In genomic region chr11:96122601-96123044, GRCh38 we compare ENCODE assay signal across 15 cellular contexts.
A peak's percentile ranks its signal among the peaks of the same experiment; 100 is the strongest.
DNase-seq lines count a peak whose midpoint lies in the region; ATAC-seq, FAIRE-seq and TF ChIP-seq lines count a peak whose summit lies in the region.
"Had no signal": no experiment of that assay in that cellular context is flagged by ENCODE, and none has a peak within 500 bp of the region (broad histone marks: within the 10 kb centered on the region; RNA-seq: fewer than 3 reads in every experiment).

No MANE protein-coding gene starts in this region.

- 25% methylated on average over 2 of the region's 2 CpGs for WGBS in SK-N-SH (ENCODE audit: low lambda C conversion rate)

- no peaks in the 10 kb centered on the region for H3K9me2 ChIP-seq in SK-N-SH

- H3K9ac ChIP-seq in SK-N-SH: no peak overlapping the region

- H3K4me2 ChIP-seq in SK-N-SH: peak overlapping the region; percentile 2; the same call in 1 of the 2 replicates

- 0 out of 4 replicates have a peak, but pooled peaks of 1 of the 2 experiments have one; percentile 21 for TF ChIP-seq EP300 in SK-N-SH (IDR thresholded peaks at IDR 0.05; ENCODE audit: borderline replicate concordance in 1 of 2, low read depth in 1 of 2, low read length in 1 of 2)

- DNase-seq in activated naive CD8-positive, alpha-beta T cell treated with anti-CD3 and anti-CD28 coated beads for 36 hours: no peak
- DNase-seq in SK-N-SH (no peak), fibroblast of peridontal ligament (ENCODE audit: extremely low read depth) (peak; percentile 67), urothelium cell line (ENCODE audit: low spot score) (peak; percentile 63), T-cell (no peak)
- DNase-seq: GDM1; NCI-H226; SHP77 treated with DMSO at 0.1 percent for 48 hours; stimulated activated CD4-positive, alpha-beta T cell treated with anti-CD3 and anti-CD28 coated beads, Interleukin-4, amount 100 ng/mL, for 1 hour had no signal

- no peaks in the 10 kb centered on the region for H3K27me3 Mint-ChIP-seq in activated naive CD8-positive, alpha-beta T cell
- H3K27me3 Mint-ChIP-seq in activated naive CD8-positive, alpha-beta T cell treated with anti-CD3 and anti-CD28 coated beads for 36 hours: no peaks in the 10 kb centered on the region
- no peaks in the 10 kb centered on the region for H3K27me3 Mint-ChIP-seq in T-cell
- H3K27me3 Mint-ChIP-seq: progenitor cell of endocrine pancreas had no signal

- peak overlapping the region; percentile 86 for H3K27ac Mint-ChIP-seq in activated naive CD8-positive, alpha-beta T cell
- no peak overlapping the region for H3K27ac Mint-ChIP-seq in activated naive CD8-positive, alpha-beta T cell treated with anti-CD3 and anti-CD28 coated beads for 36 hours
- H3K27ac Mint-ChIP-seq in T-cell: peak overlapping the region in 1 of 2 donors; percentile 73
- H3K27ac Mint-ChIP-seq: progenitor cell of endocrine pancreas had no signal

- peaks cover 25% of the 10 kb centered on the region for H3K36me3 Mint-ChIP-seq in activated naive CD8-positive, alpha-beta T cell
- peaks cover 39% of the 10 kb centered on the region for H3K36me3 Mint-ChIP-seq in activated naive CD8-positive, alpha-beta T cell treated with anti-CD3 and anti-CD28 coated beads for 36 hours
- peaks cover 48% of the 10 kb centered on the region for H3K36me3 Mint-ChIP-seq in T-cell
- H3K36me3 Mint-ChIP-seq: WTC11 had no signal

- POLR2A ChIA-PET in SK-N-SH (lab: Yijun Ruan, JAX) (no interaction called here), T-cell (lab: Charles Lee) (interaction anchor here (0.6 to 0.8 kb wide), 3 partner anchors 10 to 95 kb away, joined by 4 read pairs; no protein-coding TSS in a partner anchor)

- peak; percentile 24 for TF ChIP-seq CTCF in SK-N-SH (IDR thresholded peaks at IDR 0.05)

- no peak overlapping the region for H3K4me3 ChIP-seq in SK-N-SH (ENCODE audit: low read depth in 2 of 2, low read length in 1 of 2)

- peaks cover 0 to 13% of the 10 kb centered on the region in 2 experiments for H3K36me3 ChIP-seq in SK-N-SH (replicated peaks in 1 of 2; ENCODE audit: control insufficient read depth in 1 of 2, insufficient read depth in 2 of 2, low read length in 1 of 2)

- peaks cover 56% of the 10 kb centered on the region for H3K4me1 Mint-ChIP-seq in activated naive CD8-positive, alpha-beta T cell (ENCODE audit: low read depth)
- peaks cover 52% of the 10 kb centered on the region for H3K4me1 Mint-ChIP-seq in activated naive CD8-positive, alpha-beta T cell treated with anti-CD3 and anti-CD28 coated beads for 36 hours
- H3K4me1 Mint-ChIP-seq in T-cell: peaks cover 53 to 68% (median 61%) of the 10 kb centered on the region in 3 donors

- no peaks in the 10 kb centered on the region for H3K27me3 ChIP-seq in SK-N-SH (ENCODE audit: insufficient read depth)

- H3K9me3 ChIP-seq in SK-N-SH: no peaks in the 10 kb centered on the region

- H3F3A ChIP-seq in SK-N-SH (replicated peaks; ENCODE audit: insufficient read depth): no peaks in the 10 kb centered on the region

- no peak for TF ChIP-seq RAD21 in SK-N-SH (IDR thresholded peaks at IDR 0.05; ENCODE audit: low read length)

- FAIRE-seq in urothelium cell line (lab: Jason Lieb, UNC): no peak
- FAIRE-seq: colon had no signal

- H3K9me3 Mint-ChIP-seq in activated naive CD8-positive, alpha-beta T cell (ENCODE audit: low read depth): no peaks in the 10 kb centered on the region
- H3K9me3 Mint-ChIP-seq in activated naive CD8-positive, alpha-beta T cell treated with anti-CD3 and anti-CD28 coated beads for 36 hours: peaks cover 2% of the 10 kb centered on the region
- no peaks in the 10 kb centered on the region for H3K9me3 Mint-ChIP-seq in T-cell
- H3K9me3 Mint-ChIP-seq: WTC11 had no signal

- H3K4me3 Mint-ChIP-seq in activated naive CD8-positive, alpha-beta T cell: no peak overlapping the region
- no peak overlapping the region for H3K4me3 Mint-ChIP-seq in activated naive CD8-positive, alpha-beta T cell treated with anti-CD3 and anti-CD28 coated beads for 36 hours
- H3K4me3 Mint-ChIP-seq in T-cell: no peak overlapping the region
- H3K4me3 Mint-ChIP-seq: WTC11 had no signal

- H3K27ac ChIP-seq in SK-N-SH (ENCODE audit: low read depth in 2 of 2, low read length in 1 of 2): peak overlapping the region; percentile 43 to 72; a peak in 3 of 4 replicates

- H3K4me1 ChIP-seq in SK-N-SH (ENCODE audit: control insufficient read depth in 1 of 2, insufficient read depth in 2 of 2, low read depth in 1 of 2, low read length in 1 of 2): peaks cover 9 to 24% of the 10 kb centered on the region in 2 experiments; a peak in 3 of 4 replicates

- CTCF ChIA-PET in SK-N-SH (lab: Yijun Ruan, JAX) (interaction anchor here (0.7 kb wide), 1 partner anchor 19 kb away, joined by 3 read pairs; no protein-coding TSS in a partner anchor), T-cell (lab: Charles Lee) (interaction anchor here in 1 of 2 donors (1.6 kb wide), 1 partner anchor 221 kb away, joined by 4 read pairs; the partner anchor contains the start of gene MAML2)

- no peak overlapping the region for H2AFZ ChIP-seq in SK-N-SH (ENCODE audit: low read depth)

- no peaks in the 10 kb centered on the region for H4K20me1 ChIP-seq in SK-N-SH (ENCODE audit: insufficient read depth)

- ATAC-seq in GM18519 (IDR thresholded peaks at IDR 0.05; ENCODE audit: low FRiP score, unreplicated experiment) (no peak), T-cell (replicated peaks in 1 of 4) (no peak), HG03354 (IDR thresholded peaks at IDR 0.05; ENCODE audit: poor library complexity, severe bottlenecking, unreplicated experiment) (no peak)
- ATAC-seq: WTC11 had no signal

- H3K79me2 ChIP-seq in SK-N-SH (ENCODE audit: insufficient read depth): peaks cover 65% of the 10 kb centered on the region

TF ChIP-seq in SK-N-SH, 30 proteins besides CTCF, POLR2A, EP300 and RAD21:
- TF ChIP-seq RFX5 (IDR thresholded peaks at IDR 0.05; ENCODE audit: low read length): no peak
- peak; percentile 14; the same call in 1 of the 2 replicates for TF ChIP-seq PBX3 (IDR thresholded peaks at IDR 0.05)
- peak; percentile 14; the same call in 1 of the 2 replicates for TF ChIP-seq NFIC (IDR thresholded peaks at IDR 0.05; ENCODE audit: borderline replicate concordance)
- TF ChIP-seq TCF12 (IDR thresholded peaks at IDR 0.05): peak; percentile 56
- no peak for TF ChIP-seq SMC3 (IDR thresholded peaks at IDR 0.05; ENCODE audit: low read depth, low read length)
- peak; percentile 51; the same call in 1 of the 2 replicates for TF ChIP-seq TEAD4 (IDR thresholded peaks at IDR 0.05; ENCODE audit: borderline replicate concordance, insufficient read depth)
- TF ChIP-seq TAF1 (IDR thresholded peaks at IDR 0.05; ENCODE audit: borderline replicate concordance, low read depth, low read length): peak; percentile 12; the same call in 1 of the 2 replicates
- TF ChIP-seq MAX (IDR thresholded peaks at IDR 0.05; ENCODE audit: low read depth): 0 out of 2 replicates have a peak, but pooled peaks have one; percentile 22

Comparison
In these comparisons a context has a peak if more than half of its experiments do, and no peak if none do; other contexts are left out.
1. DNase-seq: peak in fibroblast of peridontal ligament (single experiment) and urothelium cell line (single experiment); none in activated naive CD8-positive, alpha-beta T cell treated with anti-CD3 and anti-CD28 coated beads for 36 hours (single experiment), SK-N-SH (single experiment) and T-cell (0 of 34).